ENCODE assay signal across 9 cellular contexts in the genomic region with DNA sequence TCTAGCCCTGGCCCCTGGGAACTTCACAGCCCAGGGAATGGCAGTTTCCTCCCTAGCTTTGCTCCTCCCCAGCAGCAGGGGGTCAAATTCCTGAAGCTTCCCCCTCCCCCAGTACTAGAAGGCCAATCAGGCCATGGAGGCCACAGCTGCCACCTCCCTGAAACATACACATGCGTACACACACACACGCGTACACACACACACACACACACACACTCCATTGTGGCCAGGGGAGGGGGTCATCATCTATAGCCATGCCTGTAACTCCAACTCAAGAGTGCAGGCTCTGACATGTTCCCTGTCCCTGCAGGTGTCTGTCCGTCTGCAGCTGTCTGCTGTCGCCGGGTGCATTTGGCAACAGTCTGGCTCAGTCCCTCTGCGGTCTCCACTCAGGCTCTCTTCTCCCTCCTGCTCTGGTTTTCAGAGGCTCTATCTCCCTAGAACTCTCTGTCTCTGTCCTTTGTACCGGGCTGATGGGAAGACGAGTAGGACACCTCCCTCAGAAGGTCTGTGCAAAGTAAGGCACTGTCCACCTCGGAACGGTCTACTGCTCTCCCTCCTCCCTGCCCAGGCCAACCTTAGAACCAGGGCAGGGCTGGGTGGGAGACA. TPM values are rescaled to one million over a fixed set of nuclear protein-coding genes. Genes with fewer than 3 reads are reported as not detected.
DNase-seq lines count a peak whose midpoint lies in the region; FAIRE-seq and TF ChIP-seq lines count a peak whose summit lies in the region.
"Had no signal": no experiment of that assay in that cellular context is flagged by ENCODE, and none has a peak within 500 bp of the region (broad histone marks: within the 10 kb centered on the region; RNA-seq: fewer than 3 reads in every experiment).

No MANE protein-coding gene starts in this region.

- DNase-seq in DMS53 (lab: John Stamatoyannopoulos, UW), result peak; percentile 81
- DNase-seq in NCI-H1105 (lab: John Stamatoyannopoulos, UW), result peak; percentile 68
- peak; percentile 76 for DNase-seq in left kidney (ENCODE audit: low read depth, low spot score)
- DNase-seq in inferior parietal cortex (ENCODE audit: extremely low spot score), result no peak
- DNase-seq in urothelium cell line (ENCODE audit: low spot score), result no peak
- no peak for DNase-seq in A172 (ENCODE audit: low spot score)
- DNase-seq in NCI-H774 (lab: John Stamatoyannopoulos, UW), result no peak

- no peak for TF ChIP-seq CTCF in VCaP (conservative IDR thresholded peaks at IDR 0.05)

- H3K27ac ChIP-seq in VCaP, result peak overlapping the region; percentile 61

- FAIRE-seq in urothelium cell line (lab: Jason Lieb, UNC), result no peak

RNA-seq across cellular contexts. Expression of gene LRFN2, which starts 1.4 kb away (rescaled TPM):
- not detected in 2 replicates for total RNA-seq in A172 (2014; rRNA removed; shearing (Covaris generic))
- total RNA-seq: myocyte had no signal

Comparison
In these comparisons a context has a peak if more than half of its experiments do, and no peak if none do; other contexts are left out.
1. DNase-seq: peak in DMS53 (single experiment), NCI-H1105 (single experiment) and left kidney (single experiment); none in inferior parietal cortex (single experiment), urothelium cell line (single experiment), A172 (single experiment) and NCI-H774 (single experiment).